In the genomic region with DNA sequence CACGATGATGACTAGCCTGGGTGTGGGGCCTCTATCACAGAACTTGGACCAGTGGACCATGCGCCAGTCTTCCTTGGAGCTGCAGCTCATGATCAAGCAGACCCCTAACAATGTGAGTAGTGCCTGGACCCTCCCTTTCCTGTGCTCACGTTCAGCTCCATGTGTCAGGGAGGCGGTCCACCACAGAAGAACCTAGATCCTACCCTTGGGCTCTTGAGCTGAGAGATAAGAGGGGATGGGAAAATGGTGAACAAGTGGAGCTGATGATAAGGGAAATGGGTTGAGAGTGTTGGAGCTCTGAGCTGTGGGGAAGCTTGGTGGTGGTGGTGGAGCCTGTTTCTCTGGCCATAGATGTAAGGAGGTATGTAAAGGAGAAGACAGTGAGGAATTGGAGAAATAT, we compare ENCODE assay signal across 1 cellular context.
TF ChIP-seq lines count a peak whose summit lies in the region.

No MANE protein-coding gene starts in this region.

TF ChIP-seq in K562, 482 proteins besides CTCF, POLR2A, EP300 and RAD21 (continued from another document):
- TF ChIP-seq AFF1 (IDR thresholded peaks at IDR 0.05; ENCODE audit: low read depth in 1 of 2, partially characterized antibody in 2 of 2) (no peak), ZNF644 (tag; IDR thresholded peaks at IDR 0.05; ENCODE audit: low read depth) (no peak), MCM3 (IDR thresholded peaks at IDR 0.05) (no peak), EP400 (IDR thresholded peaks at IDR 0.05) (0 out of 2 replicates have a peak, but pooled peaks have one; percentile 20), TFAP4 (CRISPR knock-in tag; IDR thresholded peaks at IDR 0.05; ENCODE audit: borderline replicate concordance) (peak; percentile 31; the same call in 1 of the 2 replicates), ARID1B (IDR thresholded peaks at IDR 0.05) (peak; percentile 97), PML (IDR thresholded peaks at IDR 0.05; ENCODE audit: low read length) (peak; percentile 87), FOXM1 (IDR thresholded peaks at IDR 0.05; ENCODE audit: low read depth) (peak; percentile 69), FOXM1 (CRISPR knock-in tag; IDR thresholded peaks at IDR 0.05; ENCODE audit: low read depth) (no peak), HDAC1 (IDR thresholded peaks at IDR 0.05) (peak in 1 of 2 experiments; percentile 80; a peak in 1 of 4 replicates), STAT5A (IDR thresholded peaks at IDR 0.05; ENCODE audit: borderline replicate concordance, low read length) (peak; percentile 79), ZNF639 (CRISPR knock-in tag; conservative IDR thresholded peaks at IDR 0.05 in 1 of 2, IDR thresholded peaks at IDR 0.05 in 1 of 2) (0 out of 4 replicates have a peak, but pooled peaks of 1 of the 2 experiments have one; percentile 23), HDAC2 (IDR thresholded peaks at IDR 0.05) (0 out of 2 replicates have a peak, but pooled peaks have one; percentile 41), CTBP1 (IDR thresholded peaks at IDR 0.05; ENCODE audit: borderline replicate concordance) (peak; percentile 60; the same call in 1 of the 2 replicates), GATAD2A (IDR thresholded peaks at IDR 0.05) (no peak), PCBP2 (IDR thresholded peaks at IDR 0.05; ENCODE audit: low read depth, low read length, poor library complexity, severe bottlenecking) (no peak), ARHGAP35 (IDR thresholded peaks at IDR 0.05; ENCODE audit: partially characterized antibody) (no peak), L3MBTL2 (IDR thresholded peaks at IDR 0.05) (peak; percentile 25; the same call in 1 of the 2 replicates), PHF20 (IDR thresholded peaks at IDR 0.05; ENCODE audit: partially characterized antibody) (no peak), EHMT2 (IDR thresholded peaks at IDR 0.05) (peak; percentile 87), RCOR1 (IDR thresholded peaks at IDR 0.05; ENCODE audit: borderline replicate concordance in 1 of 2, low read depth in 2 of 2, low read length in 2 of 2) (peak in 1 of 2 experiments; percentile 82; a peak in 3 of 4 replicates), MXI1 (IDR thresholded peaks at IDR 0.05; ENCODE audit: low read depth, low read length) (0 out of 2 replicates have a peak, but pooled peaks have one; percentile 33), CBFA2T2 (conservative IDR thresholded peaks at IDR 0.05) (peak; percentile 93), CC2D1A (IDR thresholded peaks at IDR 0.05) (peak; percentile 62; the same call in 1 of the 2 replicates), TRIM24 (IDR thresholded peaks at IDR 0.05) (peak; percentile 66 to 77), SRSF9 (IDR thresholded peaks at IDR 0.05; ENCODE audit: borderline replicate concordance, low read depth, low read length) (no peak)
- TF ChIP-seq, protein P1, sequence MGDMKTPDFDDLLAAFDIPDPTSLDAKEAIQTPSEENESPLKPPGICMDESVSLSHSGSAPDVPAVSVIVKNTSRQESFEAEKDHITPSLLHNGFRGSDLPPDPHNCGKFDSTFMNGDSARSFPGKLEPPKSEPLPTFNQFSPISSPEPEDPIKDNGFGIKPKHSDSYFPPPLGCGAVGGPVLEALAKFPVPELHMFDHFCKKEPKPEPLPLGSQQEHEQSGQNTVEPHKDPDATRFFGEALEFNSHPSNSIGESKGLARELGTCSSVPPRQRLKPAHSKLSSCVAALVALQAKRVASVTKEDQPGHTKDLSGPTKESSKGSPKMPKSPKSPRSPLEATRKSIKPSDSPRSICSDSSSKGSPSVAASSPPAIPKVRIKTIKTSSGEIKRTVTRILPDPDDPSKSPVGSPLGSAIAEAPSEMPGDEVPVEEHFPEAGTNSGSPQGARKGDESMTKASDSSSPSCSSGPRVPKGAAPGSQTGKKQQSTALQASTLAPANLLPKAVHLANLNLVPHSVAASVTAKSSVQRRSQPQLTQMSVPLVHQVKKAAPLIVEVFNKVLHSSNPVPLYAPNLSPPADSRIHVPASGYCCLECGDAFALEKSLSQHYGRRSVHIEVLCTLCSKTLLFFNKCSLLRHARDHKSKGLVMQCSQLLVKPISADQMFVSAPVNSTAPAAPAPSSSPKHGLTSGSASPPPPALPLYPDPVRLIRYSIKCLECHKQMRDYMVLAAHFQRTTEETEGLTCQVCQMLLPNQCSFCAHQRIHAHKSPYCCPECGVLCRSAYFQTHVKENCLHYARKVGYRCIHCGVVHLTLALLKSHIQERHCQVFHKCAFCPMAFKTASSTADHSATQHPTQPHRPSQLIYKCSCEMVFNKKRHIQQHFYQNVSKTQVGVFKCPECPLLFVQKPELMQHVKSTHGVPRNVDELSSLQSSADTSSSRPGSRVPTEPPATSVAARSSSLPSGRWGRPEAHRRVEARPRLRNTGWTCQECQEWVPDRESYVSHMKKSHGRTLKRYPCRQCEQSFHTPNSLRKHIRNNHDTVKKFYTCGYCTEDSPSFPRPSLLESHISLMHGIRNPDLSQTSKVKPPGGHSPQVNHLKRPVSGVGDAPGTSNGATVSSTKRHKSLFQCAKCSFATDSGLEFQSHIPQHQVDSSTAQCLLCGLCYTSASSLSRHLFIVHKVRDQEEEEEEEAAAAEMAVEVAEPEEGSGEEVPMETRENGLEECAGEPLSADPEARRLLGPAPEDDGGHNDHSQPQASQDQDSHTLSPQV (IDR thresholded peaks at IDR 0.05) = 0 out of 2 replicates have a peak, but pooled peaks have one; percentile 55
- TF ChIP-seq, protein P2, sequence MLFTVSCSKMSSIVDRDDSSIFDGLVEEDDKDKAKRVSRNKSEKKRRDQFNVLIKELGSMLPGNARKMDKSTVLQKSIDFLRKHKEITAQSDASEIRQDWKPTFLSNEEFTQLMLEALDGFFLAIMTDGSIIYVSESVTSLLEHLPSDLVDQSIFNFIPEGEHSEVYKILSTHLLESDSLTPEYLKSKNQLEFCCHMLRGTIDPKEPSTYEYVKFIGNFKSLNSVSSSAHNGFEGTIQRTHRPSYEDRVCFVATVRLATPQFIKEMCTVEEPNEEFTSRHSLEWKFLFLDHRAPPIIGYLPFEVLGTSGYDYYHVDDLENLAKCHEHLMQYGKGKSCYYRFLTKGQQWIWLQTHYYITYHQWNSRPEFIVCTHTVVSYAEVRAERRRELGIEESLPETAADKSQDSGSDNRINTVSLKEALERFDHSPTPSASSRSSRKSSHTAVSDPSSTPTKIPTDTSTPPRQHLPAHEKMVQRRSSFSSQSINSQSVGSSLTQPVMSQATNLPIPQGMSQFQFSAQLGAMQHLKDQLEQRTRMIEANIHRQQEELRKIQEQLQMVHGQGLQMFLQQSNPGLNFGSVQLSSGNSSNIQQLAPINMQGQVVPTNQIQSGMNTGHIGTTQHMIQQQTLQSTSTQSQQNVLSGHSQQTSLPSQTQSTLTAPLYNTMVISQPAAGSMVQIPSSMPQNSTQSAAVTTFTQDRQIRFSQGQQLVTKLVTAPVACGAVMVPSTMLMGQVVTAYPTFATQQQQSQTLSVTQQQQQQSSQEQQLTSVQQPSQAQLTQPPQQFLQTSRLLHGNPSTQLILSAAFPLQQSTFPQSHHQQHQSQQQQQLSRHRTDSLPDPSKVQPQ (CRISPR knock-in tag; IDR thresholded peaks at IDR 0.05; ENCODE audit: borderline replicate concordance) = peak; percentile 74; the same call in 1 of the 2 replicates
